In genomic region chr6:111482236-111482958, GRCh38 we compare ENCODE assay signal across 8 cellular contexts. TPM values are rescaled to one million over a fixed set of nuclear protein-coding genes. Genes with fewer than 3 reads are reported as not detected.
DNase-seq lines count a peak whose midpoint lies in the region; ATAC-seq lines count a peak whose summit lies in the region.

No MANE protein-coding gene starts in this region.

- peak; percentile 53 for DNase-seq in NCI-H345 (lab: John Stamatoyannopoulos, UW)
- DNase-seq in NCI-H345 treated with DMSO at 0.1 percent for 48 hours (lab: John Stamatoyannopoulos, UW; ENCODE audit: unreplicated experiment): no peak
- DNase-seq in NCI-H774 (lab: John Stamatoyannopoulos, UW): peak; percentile 81
- DNase-seq in activated T-cell treated with anti-CD3 and anti-CD28 coated beads for 4 hours: peak; percentile 35

- ATAC-seq in HG02938 (IDR thresholded peaks at IDR 0.05; ENCODE audit: unreplicated experiment): peak; percentile 11

- peak overlapping the region; percentile 83 to 94 for H3K4me3 ChIP-seq in esophagus (ENCODE audit: low read depth in 1 of 2, low read length in 2 of 2)
- peak overlapping the region; percentile 91 to 92 for H3K4me3 ChIP-seq in muscle layer of duodenum (ENCODE audit: low read depth in 1 of 2, low read length in 2 of 2)
- H3K4me3 ChIP-seq in subcutaneous abdominal adipose tissue (ENCODE audit: low read depth in 1 of 5, low read length in 5 of 5): peak overlapping the region; percentile 79 to 97 (median 92)

- 1% methylated on average over 53 to 85 of the region's 85 CpGs for WGBS in esophagus, 2 donors

- H3K9ac ChIP-seq in subcutaneous abdominal adipose tissue (ENCODE audit: low read length in 5 of 5): peak overlapping the region; percentile 76 to 97 (median 87)

- peak overlapping the region; percentile 93 to 98 for H3K27ac ChIP-seq in esophagus (ENCODE audit: low read depth in 2 of 2, low read length in 1 of 2)
- peak overlapping the region; percentile 81 for H3K27ac ChIP-seq in muscle layer of duodenum (ENCODE audit: low read length)
- H3K27ac ChIP-seq in subcutaneous abdominal adipose tissue (ENCODE audit: low read depth, low read length): peak overlapping the region; percentile 99

- H3K36me3 ChIP-seq in esophagus (ENCODE audit: control insufficient read depth in 2 of 2, insufficient read depth in 2 of 2, low read length in 1 of 2) (no peaks in the 10 kb centered on the region), muscle layer of duodenum (ENCODE audit: control insufficient read depth in 1 of 2, insufficient read depth in 2 of 2, low read length in 2 of 2) (peaks cover 0 to 8% of the 10 kb centered on the region in 2 donors), subcutaneous abdominal adipose tissue (ENCODE audit: control insufficient read depth in 5 of 5, insufficient read depth in 5 of 5, low read length in 5 of 5) (no peaks in the 10 kb centered on the region)

- H3K4me1 ChIP-seq in esophagus (ENCODE audit: control insufficient read depth in 2 of 2, insufficient read depth in 2 of 2, low read length in 1 of 2) (peaks cover 0 to 1% of the 10 kb centered on the region in 2 donors), muscle layer of duodenum (ENCODE audit: control insufficient read depth in 1 of 2, insufficient read depth in 2 of 2, low read length in 2 of 2) (peaks cover 9 to 12% of the 10 kb centered on the region in 2 donors), subcutaneous abdominal adipose tissue (ENCODE audit: control insufficient read depth in 5 of 5, insufficient read depth in 5 of 5, low read length in 5 of 5) (peaks cover 2 to 50% (median 44%) of the 10 kb centered on the region in 5 donors)

- H3K27me3 ChIP-seq in esophagus (ENCODE audit: control insufficient read depth in 1 of 2, insufficient read depth in 2 of 2, low read length in 2 of 2) (no peaks in the 10 kb centered on the region), muscle layer of duodenum (ENCODE audit: low read depth, low read length) (no peaks in the 10 kb centered on the region), subcutaneous abdominal adipose tissue (ENCODE audit: control insufficient read depth in 5 of 5, insufficient read depth in 4 of 5, low read length in 5 of 5) (no peaks in the 10 kb centered on the region)

- H3K9me3 ChIP-seq in esophagus (ENCODE audit: control insufficient read depth in 2 of 2, insufficient read depth in 1 of 2, low read depth in 1 of 2, low read length in 1 of 2) (no peaks in the 10 kb centered on the region), muscle layer of duodenum (ENCODE audit: control insufficient read depth in 1 of 2, low read length in 2 of 2) (no peaks in the 10 kb centered on the region), subcutaneous abdominal adipose tissue (ENCODE audit: control insufficient read depth in 5 of 5, low read length in 5 of 5) (no peaks in the 10 kb centered on the region)

RNA-seq across cellular contexts. Expression of gene REV3L, which starts 0.6 kb away (rescaled TPM):
- polyA plus RNA-seq in esophagus: 1 to 10 TPM; 5.2 to 6.0 TPM
